Comparison of ENCODE assay signal across 8 cellular contexts in the genomic region with DNA sequence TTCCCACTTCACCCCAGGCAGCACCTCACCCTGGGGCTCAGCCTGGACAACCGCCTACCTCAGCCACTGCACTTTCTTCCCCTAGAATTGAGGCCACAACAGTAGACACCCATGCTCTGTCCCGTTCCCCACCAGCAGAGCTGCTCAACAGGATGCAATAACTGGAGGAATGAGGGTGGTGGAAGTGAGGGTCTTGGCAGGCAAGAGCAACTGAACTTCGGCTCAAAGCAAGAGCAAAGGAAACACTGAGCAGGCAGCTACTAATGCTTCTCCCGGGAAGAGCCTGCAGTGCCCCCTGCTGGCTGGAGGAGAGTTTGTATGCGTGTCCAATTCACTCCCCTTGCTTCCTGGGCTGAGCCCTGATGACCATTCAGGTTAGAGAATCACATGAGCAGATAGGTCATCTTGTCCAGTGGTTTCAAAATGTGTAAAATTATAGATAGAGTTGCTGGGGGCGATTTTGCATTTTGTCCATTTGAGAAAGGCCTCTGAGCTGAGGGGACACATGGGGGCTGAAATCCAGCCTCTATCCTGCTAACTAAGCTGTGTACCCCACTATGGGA.
A peak's percentile ranks its signal among the peaks of the same experiment; 100 is the strongest.
DNase-seq lines count a peak whose midpoint lies in the region; ATAC-seq and TF ChIP-seq lines count a peak whose summit lies in the region.

No MANE protein-coding gene starts in this region.

- peak overlapping the region; percentile 60 for H3K4me3 Mint-ChIP-seq in T-helper 2 cell treated with Interferon-gamma antibody and Interleukin-4, amounts not matched to agents 5 μg/mL and 100 μg/mL, for 36 hours

- TF ChIP-seq CTCF in astrocyte of the cerebellum (IDR thresholded peaks at IDR 0.05; ENCODE audit: low read depth, low read length, missing control alignments) = peak; percentile 69

- peak; percentile 40 for DNase-seq in NK-92 treated with Interleukin-12 subunit alpha and Interleukin-12 subunit beta, amount 100 ng/mL, for 24 hours (lab: John Stamatoyannopoulos, UW)
- no peak for DNase-seq in NK-92 (lab: John Stamatoyannopoulos, UW; ENCODE audit: unreplicated experiment)
- DNase-seq in NCI-H1105 treated with DMSO at 0.1 percent for 48 hours (lab: John Stamatoyannopoulos, UW) = peak; percentile 54
- peak; percentile 65 for DNase-seq in T-helper 2 cell treated with Interferon-gamma antibody and Interleukin-4, amounts not matched to agents 5 μg/mL and 100 μg/mL, for 36 hours (ENCODE audit: low spot score)
- DNase-seq in astrocyte of the cerebellum (ENCODE audit: low read depth) = peak; percentile 18
- peak; percentile 74 for DNase-seq in inferior parietal cortex (ENCODE audit: extremely low spot score)
- peak; percentile 67 for DNase-seq in stimulated activated CD4-positive, alpha-beta T cell treated with anti-CD3 and anti-CD28 coated beads, Interleukin-1b, Interleukin-23, amount 100 ng/mL, for 48 hours

- no peak overlapping the region for H3K4me3 ChIP-seq in astrocyte of the cerebellum (ENCODE audit: low read depth, low read length)

- H3K27ac Mint-ChIP-seq in T-helper 2 cell treated with Interferon-gamma antibody and Interleukin-4, amounts not matched to agents 5 μg/mL and 100 μg/mL, for 36 hours = peak overlapping the region; percentile 16

- in situ Hi-C loops in astrocyte of the cerebellum (cut with HindIII; ENCODE audit: low sequenced_read_pairs) = no loop called here

- H3K4me1 Mint-ChIP-seq in T-helper 2 cell treated with Interferon-gamma antibody and Interleukin-4, amounts not matched to agents 5 μg/mL and 100 μg/mL, for 36 hours (ENCODE audit: low read depth) = peaks cover 16% of the 10 kb centered on the region

- no peaks in the 10 kb centered on the region for H3K9me3 Mint-ChIP-seq in T-helper 2 cell treated with Interferon-gamma antibody and Interleukin-4, amounts not matched to agents 5 μg/mL and 100 μg/mL, for 36 hours

- H3K36me3 Mint-ChIP-seq in T-helper 2 cell treated with Interferon-gamma antibody and Interleukin-4, amounts not matched to agents 5 μg/mL and 100 μg/mL, for 36 hours (ENCODE audit: low read depth) = no peaks in the 10 kb centered on the region

- no peaks in the 10 kb centered on the region for H3K27me3 Mint-ChIP-seq in T-helper 2 cell treated with Interferon-gamma antibody and Interleukin-4, amounts not matched to agents 5 μg/mL and 100 μg/mL, for 36 hours (ENCODE audit: low read depth)

- ATAC-seq in HG02870 (IDR thresholded peaks at IDR 0.05; ENCODE audit: unreplicated experiment) = no peak
